9 cellular contexts compared by ENCODE assay signal in genomic region chr11:65329503-65329902, GRCh38. TPM values are rescaled to one million over a fixed set of nuclear protein-coding genes. Genes with fewer than 3 reads are reported as not detected.
DNase-seq lines count a peak whose midpoint lies in the region; ATAC-seq and TF ChIP-seq lines count a peak whose summit lies in the region.
"Had no signal": no experiment of that assay in that cellular context is flagged by ENCODE, and none has a peak within 500 bp of the region (broad histone marks: within the 10 kb centered on the region; RNA-seq: fewer than 3 reads in every experiment).

No MANE protein-coding gene starts in this region.

- peaks cover 24% of the 10 kb centered on the region for H3K4me1 ChIP-seq in left ventricle myocardium inferior

- no peaks in the 10 kb centered on the region for H3K36me3 ChIP-seq in left ventricle myocardium inferior
- H3K36me3 ChIP-seq: thoracic aorta had no signal

- no peaks in the 10 kb centered on the region for H3K9me3 ChIP-seq in left ventricle myocardium inferior (replicated peaks)
- H3K9me3 ChIP-seq: thoracic aorta had no signal

- intact Hi-C loops in left ventricle myocardium inferior (cut with micrococcal nuclease) (loop anchor here (5.0 kb wide), 1 partner anchor 52 kb away; no protein-coding TSS in a partner anchor), Right ventricle myocardium superior (cut with DNase I) (no loop called here), dorsolateral prefrontal cortex (cut with DNase I) (loop anchor here in 1 of 2 donors (10.0 kb wide), 1 partner anchor 195 kb away; the partner anchor contains the start of gene SYVN1)

- no peak for DNase-seq in left ventricle myocardium inferior
- no peak for DNase-seq in Right ventricle myocardium superior
- DNase-seq in RPMI8226, result peak; percentile 56
- no peak for DNase-seq in dorsolateral prefrontal cortex
- no peak for DNase-seq in substantia nigra (lab: John Stamatoyannopoulos, UW)
- no peak for DNase-seq in activated CD4-positive, alpha-beta T cell treated with anti-CD3 and anti-CD28 coated beads for 4 hours
- DNase-seq in SW480 (ENCODE audit: low spot score), result no peak

- ATAC-seq in Right ventricle myocardium superior (ENCODE audit: poor library complexity) (no peak), GM18870 (IDR thresholded peaks at IDR 0.05; ENCODE audit: unreplicated experiment) (no peak)

- TF ChIP-seq CTCF in left ventricle myocardium inferior (IDR thresholded peaks at IDR 0.05; ENCODE audit: borderline replicate concordance) (no peak), dorsolateral prefrontal cortex (IDR thresholded peaks at IDR 0.05 in 54 of 56, conservative IDR thresholded peaks at IDR 0.05 in 2 of 56; ENCODE audit: low read depth in 1 of 56, partially characterized antibody in 56 of 56) (no peak)

- H3K4me3 ChIP-seq in left ventricle myocardium inferior (no peak overlapping the region), dorsolateral prefrontal cortex (peak overlapping the region in 30 of 59 donors; percentile 0 to 46 (median 20))
- H3K4me3 ChIP-seq: thoracic aorta had no signal

- H3K27ac ChIP-seq in left ventricle myocardium inferior (replicated peaks) (peak overlapping the region; percentile 1), dorsolateral prefrontal cortex (peak overlapping the region in 42 of 59 donors; percentile 2 to 76 (median 50)), substantia nigra (ENCODE audit: low read depth, low read length, poor library complexity, severe bottlenecking) (peak overlapping the region; percentile 55)
- H3K27ac ChIP-seq: thoracic aorta had no signal

- no peaks in the 10 kb centered on the region for H3K27me3 ChIP-seq in left ventricle myocardium inferior (ENCODE audit: low read depth)
- no peaks in the 10 kb centered on the region for H3K27me3 ChIP-seq in dorsolateral prefrontal cortex

RNA-seq across cellular contexts. Expression of gene DPF2, which starts 4.1 kb away (rescaled TPM):
- total RNA-seq in left ventricle myocardium inferior, result 40.6 TPM
- 49.3 TPM for total RNA-seq in Right ventricle myocardium superior
- total RNA-seq in dorsolateral prefrontal cortex, result 100 to 1,000 TPM in 5 of 120 experiments, 10 to 100 TPM in 115; 51.4 to 114 (median 73.5) TPM

RNA-seq across cellular contexts. Expression of gene CDC42EP2, which starts 14.8 kb away (rescaled TPM):
- 11.3 TPM for total RNA-seq in left ventricle myocardium inferior
- total RNA-seq in Right ventricle myocardium superior, result 14.0 TPM
- total RNA-seq in dorsolateral prefrontal cortex, result 10 to 100 TPM in 115 of 120 experiments, 1 to 10 TPM in 5; 7.5 to 83.6 (median 20.5) TPM

RNA-seq across cellular contexts. Expression of gene TIGD3, which starts 25.0 kb away (rescaled TPM):
- total RNA-seq in left ventricle myocardium inferior (0.44 TPM), Right ventricle myocardium superior (1.0 TPM), dorsolateral prefrontal cortex (1 to 10 TPM in 119 of 120 experiments, under 1 TPM in 1; 0.77 to 4.5 (median 2.4) TPM)
- total RNA-seq: thoracic aorta had no signal

RNA-seq across cellular contexts. Expression of gene SLC25A45, which starts 52.9 kb away (rescaled TPM):
- total RNA-seq in left ventricle myocardium inferior (5.0 TPM), Right ventricle myocardium superior (5.3 TPM), dorsolateral prefrontal cortex (10 to 100 TPM in 51 of 120 experiments, 1 to 10 TPM in 69; 3.6 to 18.2 (median 9.0) TPM)

RNA-seq across cellular contexts. Expression of gene FRMD8, which starts 56.9 kb away (rescaled TPM):
- total RNA-seq in left ventricle myocardium inferior, result 8.4 TPM
- total RNA-seq in Right ventricle myocardium superior, result 8.6 TPM
- total RNA-seq in dorsolateral prefrontal cortex, result 10 to 100 TPM; 14.1 to 50.3 (median 21.7) TPM

Comparison
In these comparisons a context has a peak if more than half of its experiments do, and no peak if none do; other contexts are left out.
1. H3K27ac ChIP-seq: peak in every context shown above with its lines; median percentile 55 in substantia nigra; 50 in dorsolateral prefrontal cortex; 1 in left ventricle myocardium inferior.